Comparison of ENCODE assay signal across 15 cellular contexts in the genomic region with DNA sequence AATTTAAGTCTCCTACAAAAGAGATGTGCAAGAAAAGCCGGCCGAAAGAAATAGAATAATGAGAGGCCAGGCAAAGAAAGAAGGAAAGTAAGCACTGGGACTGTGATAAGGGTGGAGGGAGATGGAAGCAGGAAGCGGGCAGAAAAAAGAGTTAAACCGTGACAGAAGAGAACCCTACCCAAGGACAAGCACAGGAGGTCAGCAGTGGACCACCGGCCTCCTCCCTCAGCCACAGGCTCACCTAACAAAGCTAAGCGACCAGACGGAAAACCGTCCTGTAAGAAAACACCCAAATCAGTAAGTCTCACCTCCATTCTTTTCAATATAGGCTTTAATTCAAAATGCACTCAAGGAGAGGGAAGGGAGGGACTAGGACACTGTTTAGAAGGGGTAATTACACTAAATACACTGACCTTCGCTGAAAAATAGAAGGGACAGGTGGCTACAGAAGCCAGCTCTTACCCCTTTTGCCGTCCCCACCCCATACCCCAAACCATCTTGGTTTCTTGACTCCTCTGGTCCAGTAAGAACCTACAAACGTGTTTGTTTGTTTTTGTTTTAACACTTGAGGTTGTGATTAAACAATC. TPM values are rescaled to one million over a fixed set of nuclear protein-coding genes. Genes with fewer than 3 reads are reported as not detected.
A peak's percentile ranks its signal among the peaks of the same experiment; 100 is the strongest.
DNase-seq lines count a peak whose midpoint lies in the region; ATAC-seq and TF ChIP-seq lines count a peak whose summit lies in the region.
"Had no signal": no experiment of that assay in that cellular context is flagged by ENCODE, and none has a peak within 500 bp of the region (broad histone marks: within the 10 kb centered on the region; RNA-seq: fewer than 3 reads in every experiment).

No MANE protein-coding gene starts in this region.

- H4K91ac ChIP-seq in trophoblast cell (ENCODE audit: low read depth, low read length) = no peak overlapping the region

- no peaks in the 10 kb centered on the region for H3K79me2 ChIP-seq in trophoblast cell (ENCODE audit: control insufficient read depth, insufficient read depth, low read length, poor library complexity)

- H3K36me3 Mint-ChIP-seq in CD4-positive, CD25-positive, alpha-beta regulatory T cell = no peaks in the 10 kb centered on the region
- H3K36me3 Mint-ChIP-seq in central memory CD8-positive, alpha-beta T cell (ENCODE audit: insufficient read depth) = no peaks in the 10 kb centered on the region

- no peak overlapping the region for H2AK5ac ChIP-seq in trophoblast cell (ENCODE audit: low read length)

- H3K36me3 ChIP-seq in CD4-positive, CD25-positive, alpha-beta regulatory T cell (ENCODE audit: control insufficient read depth, insufficient read depth, low read length) = no peaks in the 10 kb centered on the region
- H3K36me3 ChIP-seq in muscle layer of duodenum (ENCODE audit: control insufficient read depth in 1 of 2, insufficient read depth in 2 of 2, low read length in 2 of 2) (no peaks in the 10 kb centered on the region), trophoblast cell (ENCODE audit: control insufficient read depth in 1 of 2, insufficient read depth in 2 of 2, low read length in 2 of 2) (no peaks in the 10 kb centered on the region)
- H3K36me3 ChIP-seq: BE2C, tibial artery had no signal

- no CpG with 5 or more reads among the region's 11 CpGs for WGBS in trophoblast cell (ENCODE audit: extremely low coverage, insufficient coverage, insufficient read length)

- H3K27ac ChIP-seq in CD4-positive, CD25-positive, alpha-beta regulatory T cell (ENCODE audit: insufficient read depth, low read length, poor library complexity, severe bottlenecking) = no peak overlapping the region
- no peak overlapping the region for H3K27ac ChIP-seq in muscle layer of duodenum (ENCODE audit: low read length)
- no peak overlapping the region for H3K27ac ChIP-seq in trophoblast cell (ENCODE audit: low read depth, low read length)

- H3K4me3 ChIP-seq in CD4-positive, CD25-positive, alpha-beta regulatory T cell (ENCODE audit: low read depth, low read length) = no peak overlapping the region
- H3K4me3 ChIP-seq in muscle layer of duodenum (ENCODE audit: low read depth in 1 of 2, low read length in 2 of 2) = peak overlapping the region; percentile 14 to 72
- no peak overlapping the region for H3K4me3 ChIP-seq in trophoblast cell (ENCODE audit: low read depth, low read length)

- no peak overlapping the region for H3K27ac Mint-ChIP-seq in CD4-positive, CD25-positive, alpha-beta regulatory T cell
- no peak overlapping the region for H3K27ac Mint-ChIP-seq in central memory CD8-positive, alpha-beta T cell (ENCODE audit: low read depth)

- peaks cover 0 to 16% (median 6%) of the 10 kb centered on the region in 4 donors for H3K4me1 Mint-ChIP-seq in CD4-positive, CD25-positive, alpha-beta regulatory T cell
- H3K4me1 Mint-ChIP-seq in central memory CD8-positive, alpha-beta T cell = no peaks in the 10 kb centered on the region

- no peak for ATAC-seq in CD4-positive, CD25-positive, alpha-beta regulatory T cell (ENCODE audit: low read depth in 2 of 2)
- no peak for ATAC-seq in central memory CD8-positive, alpha-beta T cell (replicated peaks; ENCODE audit: extremely low read depth, poor library complexity, severe bottlenecking)

- H3K4me1 ChIP-seq in CD4-positive, CD25-positive, alpha-beta regulatory T cell (ENCODE audit: control insufficient read depth, insufficient read depth, low read length, poor library complexity, severe bottlenecking) = no peaks in the 10 kb centered on the region
- H3K4me1 ChIP-seq in muscle layer of duodenum (ENCODE audit: control insufficient read depth in 1 of 2, insufficient read depth in 2 of 2, low read length in 2 of 2) (peaks cover 0 to 8% of the 10 kb centered on the region in 2 donors), trophoblast cell (ENCODE audit: control insufficient read depth in 1 of 2, insufficient read depth in 2 of 2, low read length in 2 of 2) (peaks cover 0 to 4% of the 10 kb centered on the region in 2 experiments)
- H3K4me1 ChIP-seq: BE2C had no signal

- no peaks in the 10 kb centered on the region for H3K79me1 ChIP-seq in trophoblast cell (ENCODE audit: low read length)

- DNase-seq in CD4-positive, CD25-positive, alpha-beta regulatory T cell = no peak
- DNase-seq in GM10266 (ENCODE audit: extremely low spot score) (peak; percentile 23), cerebellar cortex (ENCODE audit: low spot score) (no peak), trophoblast cell (no peak), SIG-M5 treated with dmso at 0.1 percent for 504 hours (lab: John Stamatoyannopoulos, UW; ENCODE audit: unreplicated experiment) (no peak)
- no peak for DNase-seq in central memory CD8-positive, alpha-beta T cell (ENCODE audit: low spot score in 2 of 2)
- DNase-seq in stimulated activated CD4-positive, alpha-beta T cell treated with anti-CD3 and anti-CD28 coated beads, Interleukin-2, amount 100 ng/mL, for 48 hours = no peak
- DNase-seq: activated CD4-positive, CD25-positive, alpha-beta regulatory T cell; activated T-cell treated with anti-CD3 and anti-CD28 coated beads for 4 hours; BE2C; DND-41; NCI-H2171 treated with DMSO at 0.1 percent for 48 hours; tibial artery had no signal

- H3K27me3 Mint-ChIP-seq in CD4-positive, CD25-positive, alpha-beta regulatory T cell = peaks cover 75% of the 10 kb centered on the region
- H3K27me3 Mint-ChIP-seq in central memory CD8-positive, alpha-beta T cell = peaks cover 85% of the 10 kb centered on the region

- no peak overlapping the region for H3K9ac ChIP-seq in trophoblast cell (ENCODE audit: low read length)

- peak overlapping the region in 3 of 4 donors; percentile 15 to 56 (median 40) for H3K4me3 Mint-ChIP-seq in CD4-positive, CD25-positive, alpha-beta regulatory T cell
- peak overlapping the region; percentile 9 for H3K4me3 Mint-ChIP-seq in central memory CD8-positive, alpha-beta T cell

- peaks cover 35% of the 10 kb centered on the region for H3K27me3 ChIP-seq in CD4-positive, CD25-positive, alpha-beta regulatory T cell (ENCODE audit: control insufficient read depth, insufficient read depth, low read length)
- H3K27me3 ChIP-seq in muscle layer of duodenum (ENCODE audit: low read depth, low read length) (peaks cover 17% of the 10 kb centered on the region), trophoblast cell (ENCODE audit: insufficient read depth, low read length) (peaks cover 36% of the 10 kb centered on the region)

- no peak overlapping the region for H3K4ac ChIP-seq in trophoblast cell (ENCODE audit: low read depth, low read length)

- no peak for TF ChIP-seq CTCF in GM10266 (IDR thresholded peaks at IDR 0.05; ENCODE audit: control insufficient read depth, insufficient read depth, low read depth, missing control alignments)

- peaks cover 0 to 9% (median 0%) of the 10 kb centered on the region in 7 donors for H3K9me3 Mint-ChIP-seq in CD4-positive, CD25-positive, alpha-beta regulatory T cell
- H3K9me3 Mint-ChIP-seq in central memory CD8-positive, alpha-beta T cell = no peaks in the 10 kb centered on the region

- H2BK5ac ChIP-seq in trophoblast cell (ENCODE audit: low read depth, low read length, poor library complexity) = no peak overlapping the region

- no peak overlapping the region for H3K14ac ChIP-seq in trophoblast cell (ENCODE audit: low read length)

- no peak overlapping the region for H4K12ac ChIP-seq in trophoblast cell (ENCODE audit: low read depth, low read length)

- no peak overlapping the region for H3K4me2 ChIP-seq in trophoblast cell (ENCODE audit: low read length)

- H3K18ac ChIP-seq in trophoblast cell (ENCODE audit: low read length) = no peak overlapping the region

- no peaks in the 10 kb centered on the region for H3K9me3 ChIP-seq in CD4-positive, CD25-positive, alpha-beta regulatory T cell (ENCODE audit: control insufficient read depth in 2 of 2, low read length in 2 of 2)
- no peaks in the 10 kb centered on the region for H3K9me3 ChIP-seq in muscle layer of duodenum (ENCODE audit: control insufficient read depth in 1 of 2, low read length in 2 of 2)
- H3K9me3 ChIP-seq in trophoblast cell (ENCODE audit: insufficient read depth, low read depth, low read length) = no peaks in the 10 kb centered on the region
- H3K9me3 ChIP-seq: BE2C, tibial artery had no signal

- H3K23ac ChIP-seq in trophoblast cell (ENCODE audit: low read length) = no peak overlapping the region

- no peak overlapping the region for H2BK12ac ChIP-seq in trophoblast cell (ENCODE audit: low read length)

- H4K8ac ChIP-seq in trophoblast cell (ENCODE audit: low read depth, low read length) = no peak overlapping the region

- H2BK120ac ChIP-seq in trophoblast cell (ENCODE audit: insufficient read depth, low read length, poor library complexity) = no peak overlapping the region

- H2AFZ ChIP-seq in trophoblast cell (ENCODE audit: insufficient read depth, low read length, poor library complexity) = no peak overlapping the region

RNA-seq across cellular contexts. Expression of gene FAM181B, which starts 1.9 kb away (rescaled TPM):
- total RNA-seq in CD4-positive, CD25-positive, alpha-beta regulatory T cell = not detected
- polyA plus RNA-seq in CD4-positive, CD25-positive, alpha-beta regulatory T cell = not detected
- polyA plus RNA-seq in trophoblast cell (2013) = 0.01 and 0.04 TPM in 2 replicates
- total RNA-seq: HT1080 had no signal

Comparison
In these comparisons a context has a peak if more than half of its experiments do, and no peak if none do; other contexts are left out.
1. H3K4me3 ChIP-seq: peak in muscle layer of duodenum (2 of 2); none in CD4-positive, CD25-positive, alpha-beta regulatory T cell (single experiment) and trophoblast cell (single experiment).